26 cellular contexts compared by ENCODE assay signal in the genomic region with DNA sequence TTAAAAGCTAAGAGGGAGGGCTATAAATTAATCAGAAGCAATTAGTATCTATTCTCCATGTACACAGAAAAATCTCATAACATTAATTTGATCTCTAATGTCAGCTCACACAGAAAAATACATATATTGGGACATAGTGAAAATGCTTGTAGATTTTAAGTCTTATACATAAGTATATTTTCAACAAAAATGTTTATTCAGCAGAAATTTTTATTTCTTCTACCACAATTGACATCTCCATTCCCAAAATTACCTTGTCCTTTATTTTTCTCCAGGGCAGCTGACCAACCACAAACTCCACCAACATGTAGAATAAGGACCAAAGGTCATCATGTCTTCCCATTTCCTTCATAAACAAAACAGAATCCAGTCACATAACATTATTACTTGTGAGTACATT.
DNase-seq lines count a peak whose midpoint lies in the region; ATAC-seq, FAIRE-seq and TF ChIP-seq lines count a peak whose summit lies in the region.
"Had no signal": no experiment of that assay in that cellular context is flagged by ENCODE, and none has a peak within 500 bp of the region (broad histone marks: within the 10 kb centered on the region; RNA-seq: fewer than 3 reads in every experiment).

No MANE protein-coding gene starts in this region.

- no peaks in the 10 kb centered on the region for H4K20me1 ChIP-seq in HepG2 (ENCODE audit: insufficient read depth, low read length)
- H4K20me1 ChIP-seq in K562 (replicated peaks; ENCODE audit: control insufficient read depth, insufficient read depth, low read length) = no peaks in the 10 kb centered on the region
- H4K20me1 ChIP-seq: BLaER1 had no signal

- TF ChIP-seq POLR2A in HepG2 (IDR thresholded peaks at IDR 0.05; ENCODE audit: insufficient read depth in 1 of 2, low read depth in 2 of 2, low read length in 2 of 2) (no peak), right lobe of liver (IDR thresholded peaks at IDR 0.05) (no peak), K562 (conservative IDR thresholded peaks at IDR 0.05) (no peak)

- H3K79me2 ChIP-seq in HepG2 (ENCODE audit: insufficient read depth, low read length) (no peaks in the 10 kb centered on the region), K562 (ENCODE audit: control insufficient read depth, insufficient read depth, low read length) (no peaks in the 10 kb centered on the region)

- H3K27ac Mint-ChIP-seq in osteocyte (ENCODE audit: unreplicated experiment) = peak overlapping the region; percentile 42
- H3K27ac Mint-ChIP-seq: CD4-positive, CD25-positive, alpha-beta regulatory T cell had no signal

- H2AFZ ChIP-seq in HepG2 (ENCODE audit: low read length) (no peak overlapping the region), K562 (ENCODE audit: low read depth, low read length) (no peak overlapping the region)

- no peaks in the 10 kb centered on the region for H3K9me3 Mint-ChIP-seq in osteocyte (ENCODE audit: unreplicated experiment)
- H3K9me3 Mint-ChIP-seq: CD14-positive monocyte; CD4-positive, alpha-beta memory T cell; CD4-positive, CD25-positive, alpha-beta regulatory T cell; CD8-positive, alpha-beta memory T cell had no signal

- in situ Hi-C loops in HepG2 (cut with HindIII; ENCODE audit: extremely low pct_ligation_motif_present, low pct_unique_long_range_greater_than_20kb) = no loop called here
- in situ Hi-C loops in K562 (cut with MboI) = no loop called here

- ATAC-seq in HepG2 = no peak
- ATAC-seq in right lobe of liver = no peak
- no peak for ATAC-seq in K562
- ATAC-seq: GM12878 had no signal

- TF ChIP-seq RAD21 in HepG2 (CRISPR knock-in tag; IDR thresholded peaks at IDR 0.05) (no peak), K562 (CRISPR knock-in tag; conservative IDR thresholded peaks at IDR 0.05 in 1 of 2, IDR thresholded peaks at IDR 0.05 in 1 of 2) (no peak)

- TF ChIP-seq CTCF in HepG2 (CRISPR knock-in tag; IDR thresholded peaks at IDR 0.05) (no peak), right lobe of liver (IDR thresholded peaks at IDR 0.05) (no peak), K562 (IDR thresholded peaks at IDR 0.05 in 2 of 3, conservative IDR thresholded peaks at IDR 0.05 in 1 of 3; ENCODE audit: insufficient read depth in 2 of 3, low read depth in 1 of 3, low read length in 3 of 3) (no peak), osteocyte (IDR thresholded peaks at IDR 0.05) (no peak)

- H3K27me3 ChIP-seq in HepG2 (ENCODE audit: control insufficient read depth in 1 of 2, insufficient read depth in 2 of 2, low read length in 2 of 2) (no peaks in the 10 kb centered on the region), right lobe of liver (no peaks in the 10 kb centered on the region), K562 (ENCODE audit: control insufficient read depth in 2 of 2, insufficient read depth in 2 of 2, low read length in 2 of 2) (no peaks in the 10 kb centered on the region), small intestine (ENCODE audit: control insufficient read depth in 2 of 2, insufficient read depth in 2 of 2, low read length in 2 of 2) (no peaks in the 10 kb centered on the region)
- H3K27me3 ChIP-seq: BE2C, BLaER1 had no signal

- no peaks in the 10 kb centered on the region for H3K9me1 ChIP-seq in K562 (ENCODE audit: control insufficient read depth, insufficient read depth, low read length)

- POLR2A ChIA-PET in HepG2 (lab: Yijun Ruan, JAX) = no interaction called here
- POLR2A ChIA-PET in K562 (lab: Yijun Ruan, JAX) = interaction anchor here (0.6 to 1.5 kb wide), 4 partner anchors 8 to 391 kb away, joined by 3 read pairs; no protein-coding TSS in a partner anchor

- peaks cover 7% of the 10 kb centered on the region for H3K4me1 Mint-ChIP-seq in osteocyte (ENCODE audit: unreplicated experiment)
- H3K4me1 Mint-ChIP-seq: CD14-positive monocyte; CD4-positive, alpha-beta memory T cell; CD8-positive, alpha-beta memory T cell had no signal

- no peaks in the 10 kb centered on the region for H3K36me3 ChIP-seq in HepG2 (replicated peaks in 1 of 2; ENCODE audit: control insufficient read depth in 1 of 2, insufficient read depth in 2 of 2, low read length in 2 of 2)
- H3K36me3 ChIP-seq in right lobe of liver = peaks cover 0 to 7% (median 0%) of the 10 kb centered on the region in 4 donors
- H3K36me3 ChIP-seq in K562 (ENCODE audit: control insufficient read depth, insufficient read depth, low read length) = peaks cover 7% of the 10 kb centered on the region; the same call in 1 of the 3 replicates
- peaks cover 0 to 1% of the 10 kb centered on the region in 2 donors for H3K36me3 ChIP-seq in small intestine (ENCODE audit: control insufficient read depth in 2 of 2, insufficient read depth in 2 of 2, low read length in 2 of 2)

- CTCF ChIA-PET in HepG2 (lab: Yijun Ruan, JAX; ENCODE audit: low intra/inter-chr PET ratio, low total read pairs) = no interaction called here
- CTCF ChIA-PET in K562 (lab: Yijun Ruan, JAX; ENCODE audit: low intra/inter-chr PET ratio) = no interaction called here

- H3K4me1 ChIP-seq in HepG2 (ENCODE audit: insufficient read depth, low read length) (no peaks in the 10 kb centered on the region), right lobe of liver (no peaks in the 10 kb centered on the region), K562 (replicated peaks in 1 of 2; ENCODE audit: control insufficient read depth in 2 of 2, insufficient read depth in 2 of 2, low read length in 2 of 2) (no peaks in the 10 kb centered on the region), small intestine (ENCODE audit: control insufficient read depth in 2 of 2, insufficient read depth in 1 of 2, low read depth in 1 of 2, low read length in 1 of 2) (no peaks in the 10 kb centered on the region)
- H3K4me1 ChIP-seq: BE2C, BLaER1 had no signal

- H3K4me2 ChIP-seq in HepG2 (ENCODE audit: low read depth, low read length) = no peak overlapping the region
- no peak overlapping the region for H3K4me2 ChIP-seq in K562 (ENCODE audit: insufficient read depth, low read length)
- H3K4me2 ChIP-seq: BLaER1 had no signal

- TF ChIP-seq EP300 in HepG2 (IDR thresholded peaks at IDR 0.05; ENCODE audit: low read depth in 2 of 2, low read length in 2 of 2) (no peak), HepG2 (CRISPR knock-in tag; IDR thresholded peaks at IDR 0.05; ENCODE audit: borderline replicate concordance) (no peak), K562 (IDR thresholded peaks at IDR 0.05; ENCODE audit: low read length) (no peak)

- H3K9ac ChIP-seq in HepG2 (ENCODE audit: insufficient read depth, low read depth, low read length) (no peak overlapping the region), K562 (ENCODE audit: insufficient read depth in 1 of 2, low read depth in 2 of 2, low read length in 2 of 2) (no peak overlapping the region)
- H3K9ac ChIP-seq: BLaER1 had no signal

- H3K27ac ChIP-seq in HepG2 (ENCODE audit: extremely low read length, insufficient read depth, low read length) (no peak overlapping the region), right lobe of liver (no peak overlapping the region), K562 (ENCODE audit: extremely low read depth, low read depth, low read length) (no peak overlapping the region), small intestine (ENCODE audit: low read depth in 1 of 2, low read length in 1 of 2) (no peak overlapping the region)
- H3K27ac ChIP-seq: 22Rv1, BLaER1 had no signal

- H3K36me3 Mint-ChIP-seq in osteocyte (ENCODE audit: unreplicated experiment) = peaks cover 15% of the 10 kb centered on the region

- no peaks in the 10 kb centered on the region for H3K27me3 Mint-ChIP-seq in osteocyte (ENCODE audit: unreplicated experiment)
- H3K27me3 Mint-ChIP-seq: CD4-positive, alpha-beta memory T cell; CD4-positive, CD25-positive, alpha-beta regulatory T cell; CD8-positive, alpha-beta memory T cell had no signal

- H3K4me3 ChIP-seq in HepG2 (replicated peaks in 1 of 3; ENCODE audit: insufficient read depth in 1 of 3, low read depth in 2 of 3, low read length in 3 of 3) = no peak overlapping the region
- H3K4me3 ChIP-seq in right lobe of liver = no peak overlapping the region
- H3K4me3 ChIP-seq in K562 = no peak overlapping the region
- no peak overlapping the region for H3K4me3 ChIP-seq in small intestine (ENCODE audit: low read depth in 1 of 2, low read length in 2 of 2)
- H3K4me3 ChIP-seq: BLaER1, GM12878 had no signal

- no peak for DNase-seq in HepG2 (ENCODE audit: low spot score)
- DNase-seq in right lobe of liver = no peak
- no peak for DNase-seq in K562 (ENCODE audit: extremely low read depth in 1 of 4, low spot score in 3 of 4)
- DNase-seq in osteocyte (ENCODE audit: extremely low spot score, unreplicated experiment) = no peak
- no peak for DNase-seq in small intestine
- no peak for DNase-seq in stimulated activated CD4-positive, alpha-beta T cell treated with anti-CD3 and anti-CD28 coated beads, Interleukin-1b, Interleukin-23, amount 100 ng/mL, for 48 hours
- DNase-seq: ACHN; BE2C; C1 segment of cervical spinal cord; CD4-positive, alpha-beta memory T cell; CD4-positive, CD25-positive, alpha-beta regulatory T cell; CD8-positive, alpha-beta memory T cell; COR-L47; DMS 273 treated with DMSO at 0.1 percent for 48 hours; DMS153; DMS53; DMS79; DND-41; EL; GDM1 had no signal

- intact Hi-C loops in HepG2 (cut with micrococcal nuclease; ENCODE audit: unreplicated experiment) = no loop called here
- intact Hi-C loops in right lobe of liver (cut with DNase I) = no loop called here
- intact Hi-C loops in K562 (cut with micrococcal nuclease) = no loop called here

- H3K4me3 Mint-ChIP-seq in osteocyte (ENCODE audit: unreplicated experiment) = no peak overlapping the region
- H3K4me3 Mint-ChIP-seq: CD14-positive monocyte; CD4-positive, alpha-beta memory T cell; CD4-positive, CD25-positive, alpha-beta regulatory T cell; CD8-positive, alpha-beta memory T cell had no signal

- BruUV-seq in HepG2 (replicated peaks; lab: Mats Ljungman, UMichigan) = no TSS peak
- no TSS peak for BruUV-seq in K562 (replicated peaks; lab: Mats Ljungman, UMichigan)

- FAIRE-seq in HepG2 (lab: Jason Lieb, UNC) (no peak), K562 (lab: Jason Lieb, UNC) (no peak), small intestine (lab: Jason Lieb, UNC) (no peak)
- FAIRE-seq: GM12878, GM12892, GM18507 had no signal

- no peaks in the 10 kb centered on the region for H3K9me3 ChIP-seq in HepG2 (ENCODE audit: low read length)
- no peaks in the 10 kb centered on the region for H3K9me3 ChIP-seq in right lobe of liver
- H3K9me3 ChIP-seq in K562 (replicated peaks; ENCODE audit: control insufficient read depth, insufficient read depth, low read depth, low read length) = no peaks in the 10 kb centered on the region
- no peaks in the 10 kb centered on the region for H3K9me3 ChIP-seq in small intestine (ENCODE audit: control insufficient read depth, low read depth)
- H3K9me3 ChIP-seq: BE2C, BLaER1 had no signal

TF ChIP-seq in HepG2, 621 proteins besides CTCF, POLR2A, EP300 and RAD21 (continues in another document):
- TF ChIP-seq MAFF (IDR thresholded peaks at IDR 0.05; ENCODE audit: low read depth, low read length) (peak; percentile 75), MAFK (conservative IDR thresholded peaks at IDR 0.05 in 1 of 2, IDR thresholded peaks at IDR 0.05 in 1 of 2; ENCODE audit: low read length in 2 of 2) (peak; percentile 70 to 88; a peak in 3 of 4 replicates), ZNF510 (CRISPR knock-in tag; IDR thresholded peaks at IDR 0.05; ENCODE audit: low read depth) (no peak)

TF ChIP-seq in K562, 482 proteins besides CTCF, POLR2A, EP300 and RAD21 (continues in another document):
- TF ChIP-seq JUN (IDR thresholded peaks at IDR 0.05; ENCODE audit: borderline replicate concordance, low read depth, low read length) = no peak
- TF ChIP-seq JUN (CRISPR knock-in tag; IDR thresholded peaks at IDR 0.05; ENCODE audit: borderline replicate concordance) = no peak
- peak; percentile 91 for TF ChIP-seq ZNF316 (IDR thresholded peaks at IDR 0.05)
